Comparison of ENCODE assay signal across 8 cellular contexts in the genomic region with DNA sequence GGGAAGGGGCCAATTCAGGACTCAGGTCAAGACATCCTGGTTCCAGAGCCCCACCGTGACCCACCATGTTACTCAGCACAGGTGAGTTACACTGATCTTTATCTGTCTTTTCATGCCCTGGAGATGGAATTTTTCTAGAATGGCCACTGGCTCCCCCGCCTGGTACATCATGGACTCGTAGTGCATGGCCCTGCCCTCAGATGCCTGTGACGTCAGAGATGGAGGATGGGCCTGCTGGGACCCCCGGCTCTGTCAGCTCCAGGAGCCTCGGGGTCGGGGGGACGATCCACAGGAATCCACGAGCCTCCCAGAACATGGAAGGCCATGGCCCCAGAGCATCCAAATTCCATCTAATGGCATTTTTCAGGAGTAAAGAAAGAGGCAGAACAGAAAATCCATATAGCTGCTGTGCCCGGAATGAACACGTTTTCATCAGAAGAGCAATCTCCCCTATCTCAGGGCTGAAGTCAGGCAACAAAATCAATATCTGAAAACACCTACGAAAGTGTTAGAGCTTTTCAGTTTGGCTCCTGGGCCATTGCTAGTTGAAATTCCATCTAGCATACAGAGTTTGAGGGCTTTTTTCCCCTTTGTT.
A peak's percentile ranks its signal among the peaks of the same experiment; 100 is the strongest.
DNase-seq lines count a peak whose midpoint lies in the region; ATAC-seq, FAIRE-seq and TF ChIP-seq lines count a peak whose summit lies in the region.
"Not testable (repeated sequence)": the region's sequence is repeated elsewhere in the genome, so short reads cannot be mapped to it uniquely, and the experiment has no call there.

No MANE protein-coding gene starts in this region.

- H3K27me3 ChIP-seq in Loucy (ENCODE audit: insufficient read depth, low read length, poor library complexity, severe bottlenecking): not testable (repeated sequence)
- H3K27me3 ChIP-seq in K562 (ENCODE audit: control insufficient read depth in 2 of 2, insufficient read depth in 2 of 2, low read length in 2 of 2): peaks cover 10 to 25% of the 10 kb centered on the region in 2 experiments; a peak in 4 of 5 replicates

- ATAC-seq in A549 (peak in 1 of 2 experiments; percentile 63; a peak in 3 of 6 replicates), K562 (peak; percentile 60)

- CTCF ChIA-PET in A549 (lab: Yijun Ruan, JAX); K562 (lab: Yijun Ruan, JAX; ENCODE audit: low intra/inter-chr PET ratio): not testable (repeated sequence)

- H2AFZ ChIP-seq in Loucy (ENCODE audit: low read length); K562 (ENCODE audit: low read depth, low read length): not testable (repeated sequence)

- H3K4me3 ChIP-seq in A549; GM12865 (ENCODE audit: low read depth, low read length); Loucy (ENCODE audit: low read length, poor library complexity, severe bottlenecking); K562: not testable (repeated sequence)

- TF ChIP-seq RAD21 in A549 (conservative IDR thresholded peaks at IDR 0.05 in 1 of 2, IDR thresholded peaks at IDR 0.05 in 1 of 2): not testable (repeated sequence)
- peak; percentile 16 to 26; a peak in 1 of 4 replicates for TF ChIP-seq RAD21 in K562 (CRISPR knock-in tag; conservative IDR thresholded peaks at IDR 0.05 in 1 of 2, IDR thresholded peaks at IDR 0.05 in 1 of 2)

- not testable (repeated sequence) for TF ChIP-seq CTCF in A549 (IDR thresholded peaks at IDR 0.05)
- TF ChIP-seq CTCF in GM12865 (IDR thresholded peaks at IDR 0.05; ENCODE audit: insufficient read depth, low read depth, low read length, missing control alignments) (peak; percentile 11), Loucy (conservative IDR thresholded peaks at IDR 0.05; ENCODE audit: low read length) (peak; percentile 24; the same call in 1 of the 2 replicates), K562 (IDR thresholded peaks at IDR 0.05 in 2 of 3, conservative IDR thresholded peaks at IDR 0.05 in 1 of 3; ENCODE audit: insufficient read depth in 2 of 3, low read depth in 1 of 3, low read length in 3 of 3) (peak in 2 of 3 experiments; percentile 29 to 32; a peak in 2 of 6 replicates)

- TF ChIP-seq EP300 in A549 (IDR thresholded peaks at IDR 0.05); K562 (IDR thresholded peaks at IDR 0.05; ENCODE audit: low read length): not testable (repeated sequence)

- not testable (repeated sequence) for H3K9me3 ChIP-seq in A549; Loucy (ENCODE audit: insufficient read depth, low read depth, low read length); K562 (replicated peaks; ENCODE audit: control insufficient read depth, insufficient read depth, low read depth, low read length)

- not testable (repeated sequence) for H3K9me2 ChIP-seq in Loucy (replicated peaks; ENCODE audit: low read depth, low read length)

- intact Hi-C loops in K562 (cut with micrococcal nuclease): not testable (repeated sequence)

- not testable (repeated sequence) for H3K4me1 ChIP-seq in A549; Loucy (ENCODE audit: insufficient read depth, low read length, poor library complexity, severe bottlenecking)
- peaks cover 0 to 10% of the 10 kb centered on the region in 2 experiments; a peak in 3 of 5 replicates for H3K4me1 ChIP-seq in K562 (replicated peaks in 1 of 2; ENCODE audit: control insufficient read depth in 2 of 2, insufficient read depth in 2 of 2, low read length in 2 of 2)

- H3K9me1 ChIP-seq in K562 (ENCODE audit: control insufficient read depth, insufficient read depth, low read length): not testable (repeated sequence)

- not testable (repeated sequence) for TF ChIP-seq POLR2A in A549 (IDR thresholded peaks at IDR 0.05; ENCODE audit: low read length); K562 (conservative IDR thresholded peaks at IDR 0.05)

- not testable (repeated sequence) for H3K36me3 ChIP-seq in Loucy (ENCODE audit: insufficient read depth, low read length); K562 (ENCODE audit: control insufficient read depth, insufficient read depth, low read length)

- not testable (repeated sequence) for H3K79me2 ChIP-seq in Loucy (ENCODE audit: insufficient read depth, low read length); K562 (ENCODE audit: control insufficient read depth, insufficient read depth, low read length)

- not testable (repeated sequence) for H3F3A ChIP-seq in Loucy (ENCODE audit: low read depth)

- DNase-seq in A549 (ENCODE audit: low read depth in 1 of 2, low spot score in 1 of 2); GM12865 (ENCODE audit: low read depth); K562 (ENCODE audit: extremely low read depth in 1 of 4, low spot score in 3 of 4): not testable (repeated sequence)
- peak; percentile 13 for DNase-seq in NCI-H460 (ENCODE audit: extremely low read depth, low read depth)
- peak; percentile 22 for DNase-seq in UCSD-AML1 (lab: John Stamatoyannopoulos, UW; ENCODE audit: unreplicated experiment)
- DNase-seq in iPS-NIHi11 (ENCODE audit: low spot score): peak; percentile 58
- peak; percentile 70 for DNase-seq in retina

- not testable (repeated sequence) for H3K27ac ChIP-seq in A549; K562 (ENCODE audit: extremely low read depth, low read depth, low read length)

- 20% methylated on average over 6 of the region's 12 CpGs for WGBS in A549 (ENCODE audit: missing lambda C conversion rate)
- WGBS in K562 (ENCODE audit: insufficient coverage, low coverage, missing lambda C conversion rate): 0% methylated on average over 11 of the region's 12 CpGs

- not testable (repeated sequence) for H4K20me1 ChIP-seq in Loucy (ENCODE audit: insufficient read depth, low read length, poor library complexity, severe bottlenecking); K562 (replicated peaks; ENCODE audit: control insufficient read depth, insufficient read depth, low read length)

- BruUV-seq in K562 (replicated peaks; lab: Mats Ljungman, UMichigan): not testable (repeated sequence)

- H3K9ac ChIP-seq in Loucy (ENCODE audit: low read depth, low read length, poor library complexity, severe bottlenecking); K562 (ENCODE audit: insufficient read depth in 1 of 2, low read depth in 2 of 2, low read length in 2 of 2): not testable (repeated sequence)

- POLR2A ChIA-PET in A549 (lab: Yijun Ruan, JAX); K562 (lab: Yijun Ruan, JAX): not testable (repeated sequence)

- FAIRE-seq in A549 (lab: Jason Lieb, UNC): peak; percentile 28
- not testable (repeated sequence) for FAIRE-seq in K562 (lab: Jason Lieb, UNC)

- in situ Hi-C loops in K562 (cut with MboI): not testable (repeated sequence)

- not testable (repeated sequence) for H3K4me2 ChIP-seq in A549; Loucy (ENCODE audit: low read depth, low read length, poor library complexity, severe bottlenecking); K562 (ENCODE audit: insufficient read depth, low read length)

TF ChIP-seq in K562, 482 proteins besides CTCF, POLR2A, EP300 and RAD21:
- not testable (repeated sequence) for TF ChIP-seq ATF1 (CRISPR knock-in tag; IDR thresholded peaks at IDR 0.05)
- TF ChIP-seq ATF1 (tag; IDR thresholded peaks at IDR 0.05): peak; percentile 87
- TF ChIP-seq CREM (IDR thresholded peaks at IDR 0.05; ENCODE audit: low read depth): peak; percentile 73
- TF ChIP-seq, protein P1, sequence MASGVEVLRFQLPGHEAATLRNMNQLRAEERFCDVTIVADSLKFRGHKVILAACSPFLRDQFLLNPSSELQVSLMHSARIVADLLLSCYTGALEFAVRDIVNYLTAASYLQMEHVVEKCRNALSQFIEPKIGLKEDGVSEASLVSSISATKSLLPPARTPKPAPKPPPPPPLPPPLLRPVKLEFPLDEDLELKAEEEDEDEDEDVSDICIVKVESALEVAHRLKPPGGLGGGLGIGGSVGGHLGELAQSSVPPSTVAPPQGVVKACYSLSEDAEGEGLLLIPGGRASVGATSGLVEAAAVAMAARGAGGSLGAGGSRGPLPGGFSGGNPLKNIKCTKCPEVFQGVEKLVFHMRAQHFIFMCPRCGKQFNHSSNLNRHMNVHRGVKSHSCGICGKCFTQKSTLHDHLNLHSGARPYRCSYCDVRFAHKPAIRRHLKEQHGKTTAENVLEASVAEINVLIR (CRISPR knock-in tag; IDR thresholded peaks at IDR 0.05): peak; percentile 29; the same call in 1 of the 2 replicates
- 0 out of 2 replicates have a peak, but pooled peaks have one; percentile 25 for TF ChIP-seq ATF7 (IDR thresholded peaks at IDR 0.05)
